13 cellular contexts compared by ENCODE assay signal in genomic region chr9:127961166-127961490, GRCh38. TPM values are rescaled to one million over a fixed set of nuclear protein-coding genes. Genes with fewer than 3 reads are reported as not detected.
A peak's percentile ranks its signal among the peaks of the same experiment; 100 is the strongest.
DNase-seq lines count a peak whose midpoint lies in the region; ATAC-seq and TF ChIP-seq lines count a peak whose summit lies in the region.
"Had no signal": no experiment of that assay in that cellular context is flagged by ENCODE, and none has a peak within 500 bp of the region (broad histone marks: within the 10 kb centered on the region; RNA-seq: fewer than 3 reads in every experiment).

No MANE protein-coding gene starts in this region.

- no peaks in the 10 kb centered on the region for H3K27me3 Mint-ChIP-seq in T-helper 2 cell treated with Interferon-gamma antibody and Interleukin-4, amounts not matched to agents 5 μg/mL and 100 μg/mL, for 36 hours (ENCODE audit: low read depth)

- peak overlapping the region; percentile 36 for H3K27ac ChIP-seq in VCaP
- H3K27ac ChIP-seq in epithelial cell of prostate, result peak overlapping the region; percentile 53

- H3K36me3 Mint-ChIP-seq in T-helper 2 cell treated with Interferon-gamma antibody and Interleukin-4, amounts not matched to agents 5 μg/mL and 100 μg/mL, for 36 hours (ENCODE audit: low read depth), result peaks cover 74% of the 10 kb centered on the region
- peaks cover 5% of the 10 kb centered on the region for H3K36me3 Mint-ChIP-seq in stimulated activated effector memory CD8-positive, alpha-beta T cell treated with anti-CD3 and anti-CD28 coated beads, Interleukin-12 subunit alpha, Interleukin-12 subunit beta, amount 100 ng/mL, for 72 hours

- ATAC-seq in stimulated activated effector memory CD8-positive, alpha-beta T cell treated with anti-CD3 and anti-CD28 coated beads, Interleukin-12 subunit alpha, Interleukin-12 subunit beta, amount 100 ng/mL, for 72 hours, result no peak
- ATAC-seq: gastrocnemius medialis, left lobe of liver had no signal

- H3K4me3 Mint-ChIP-seq in T-helper 2 cell treated with Interferon-gamma antibody and Interleukin-4, amounts not matched to agents 5 μg/mL and 100 μg/mL, for 36 hours, result peak overlapping the region; percentile 53
- no peak overlapping the region for H3K4me3 Mint-ChIP-seq in stimulated activated effector memory CD8-positive, alpha-beta T cell treated with anti-CD3 and anti-CD28 coated beads, Interleukin-12 subunit alpha, Interleukin-12 subunit beta, amount 100 ng/mL, for 72 hours
- H3K4me3 Mint-ChIP-seq: activated T-helper 1 cell treated with anti-CD3 and anti-CD28 coated beads, Interleukin-12 subunit alpha, Interleukin-12 subunit beta, Interleukin-2, Interleukin-4 antibody, amounts not matched to agents 30 ng/mL and 10 ng/mL and 1 ng/mL, durations not matched to agents 14 hours and 24 hours and 36 hours had no signal

- TF ChIP-seq CTCF in VCaP (conservative IDR thresholded peaks at IDR 0.05), result no peak

- DNase-seq in T-helper 2 cell treated with Interferon-gamma antibody and Interleukin-4, amounts not matched to agents 5 μg/mL and 100 μg/mL, for 36 hours (ENCODE audit: low spot score), result no peak
- DNase-seq in T-helper 2 cell (no peak), epithelial cell of prostate (ENCODE audit: low read depth, low spot score) (no peak), cerebellum (ENCODE audit: low spot score) (no peak), cortex of kidney (lab: John Stamatoyannopoulos, UW) (no peak)
- no peak for DNase-seq in stimulated activated effector memory CD8-positive, alpha-beta T cell treated with anti-CD3 and anti-CD28 coated beads, Interleukin-12 subunit alpha, Interleukin-12 subunit beta, amount 100 ng/mL, for 72 hours (ENCODE audit: low spot score in 2 of 2)
- no peak for DNase-seq in central memory CD4-positive, alpha-beta T cell
- DNase-seq: gastrocnemius medialis; NCI-H526; stimulated activated CD4-positive, alpha-beta T cell treated with anti-CD3 and anti-CD28 coated beads, Interleukin-2, amount 100 ng/mL, for 24 hours had no signal

- H3K27ac Mint-ChIP-seq in T-helper 2 cell treated with Interferon-gamma antibody and Interleukin-4, amounts not matched to agents 5 μg/mL and 100 μg/mL, for 36 hours, result peak overlapping the region; percentile 34
- peak overlapping the region; percentile 82 for H3K27ac Mint-ChIP-seq in stimulated activated effector memory CD8-positive, alpha-beta T cell treated with anti-CD3 and anti-CD28 coated beads, Interleukin-12 subunit alpha, Interleukin-12 subunit beta, amount 100 ng/mL, for 72 hours
- H3K27ac Mint-ChIP-seq: activated T-helper 1 cell treated with anti-CD3 and anti-CD28 coated beads, Interleukin-12 subunit alpha, Interleukin-12 subunit beta, Interleukin-2, Interleukin-4 antibody, amounts not matched to agents 30 ng/mL and 10 ng/mL and 1 ng/mL, durations not matched to agents 14 hours and 24 hours and 36 hours had no signal

- no peaks in the 10 kb centered on the region for H3K9me3 Mint-ChIP-seq in T-helper 2 cell treated with Interferon-gamma antibody and Interleukin-4, amounts not matched to agents 5 μg/mL and 100 μg/mL, for 36 hours
- no peaks in the 10 kb centered on the region for H3K9me3 Mint-ChIP-seq in stimulated activated effector memory CD8-positive, alpha-beta T cell treated with anti-CD3 and anti-CD28 coated beads, Interleukin-12 subunit alpha, Interleukin-12 subunit beta, amount 100 ng/mL, for 72 hours
- H3K9me3 Mint-ChIP-seq: activated T-helper 1 cell treated with anti-CD3 and anti-CD28 coated beads, Interleukin-12 subunit alpha, Interleukin-12 subunit beta, Interleukin-2, Interleukin-4 antibody, amounts not matched to agents 30 ng/mL and 10 ng/mL and 1 ng/mL, durations not matched to agents 14 hours and 24 hours and 36 hours had no signal

- peaks cover 77% of the 10 kb centered on the region for H3K4me1 Mint-ChIP-seq in T-helper 2 cell treated with Interferon-gamma antibody and Interleukin-4, amounts not matched to agents 5 μg/mL and 100 μg/mL, for 36 hours (ENCODE audit: low read depth)
- H3K4me1 Mint-ChIP-seq in stimulated activated effector memory CD8-positive, alpha-beta T cell treated with anti-CD3 and anti-CD28 coated beads, Interleukin-12 subunit alpha, Interleukin-12 subunit beta, amount 100 ng/mL, for 72 hours, result peaks cover 76% of the 10 kb centered on the region

RNA-seq across cellular contexts. Expression of gene EEIG1, which starts 19.7 kb away (rescaled TPM):
- 6.6 TPM for total RNA-seq in cerebellum

RNA-seq across cellular contexts. Expression of gene DPM2, which starts 23.5 kb away (rescaled TPM):
- 11.0 TPM for total RNA-seq in cerebellum

RNA-seq across cellular contexts. Expression of gene PIP5KL1, which starts 30.6 kb away (rescaled TPM):
- total RNA-seq in cerebellum, result 3.5 TPM

RNA-seq across cellular contexts. Expression of gene ST6GALNAC4, which starts 44.3 kb away (rescaled TPM):
- 9.0 TPM for total RNA-seq in cerebellum
